1 cellular context compared by ENCODE assay signal in the genomic region with DNA sequence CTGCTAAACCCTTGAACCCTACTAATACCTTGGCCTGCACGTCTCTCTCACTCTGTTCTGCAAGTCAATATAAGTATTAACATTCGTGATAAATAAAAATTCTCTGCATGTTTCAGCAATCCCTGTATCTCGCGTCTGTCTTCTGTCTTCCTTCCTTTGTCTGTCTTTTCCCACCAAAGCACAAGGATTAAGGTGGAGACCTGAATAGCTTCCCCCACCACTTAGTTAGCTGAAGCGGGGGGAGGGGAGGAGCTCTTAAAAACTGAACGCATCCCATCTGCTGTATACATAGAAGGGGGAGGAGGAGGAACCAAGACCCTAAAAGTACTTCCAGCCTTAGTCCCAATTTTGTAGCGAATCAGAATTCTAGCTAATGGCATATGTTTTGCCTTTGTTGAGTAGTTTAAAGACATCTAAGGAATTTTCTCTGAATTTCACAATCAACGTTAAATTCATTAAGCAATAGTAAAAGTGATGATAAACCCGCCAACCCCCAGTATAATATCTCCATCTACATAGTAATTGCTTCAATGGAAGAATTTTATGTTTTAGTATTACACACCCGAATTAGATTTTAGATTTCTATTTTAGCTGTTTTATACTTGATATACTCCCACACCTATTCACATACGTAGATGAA.
TF ChIP-seq lines count a peak whose summit lies in the region.

No MANE protein-coding gene starts in this region.

TF ChIP-seq in endothelial cell of umbilical vein, 7 proteins besides CTCF, POLR2A, EP300 and RAD21:
- TF ChIP-seq FOS (IDR thresholded peaks at IDR 0.05; ENCODE audit: borderline replicate concordance, insufficient read depth, low read length): no peak
